ENCODE assay signal across 14 cellular contexts in genomic region chr17:40862985-40863733, GRCh38. TPM values are rescaled to one million over a fixed set of nuclear protein-coding genes. Genes with fewer than 3 reads are reported as not detected.
A peak's percentile ranks its signal among the peaks of the same experiment; 100 is the strongest.
DNase-seq lines count a peak whose midpoint lies in the region; ATAC-seq and TF ChIP-seq lines count a peak whose summit lies in the region.
"Had no signal": no experiment of that assay in that cellular context is flagged by ENCODE, and none has a peak within 500 bp of the region (broad histone marks: within the 10 kb centered on the region; RNA-seq: fewer than 3 reads in every experiment).

No MANE protein-coding gene starts in this region.

- H3K9me2 ChIP-seq in SK-N-SH (no peaks in the 10 kb centered on the region), MM.1S (replicated peaks; ENCODE audit: insufficient read depth, low read length) (no peaks in the 10 kb centered on the region)

- H3K9ac ChIP-seq in SK-N-SH = no peak overlapping the region
- H3K9ac ChIP-seq in MM.1S (ENCODE audit: low read length) = no peak overlapping the region
- no peak overlapping the region for H3K9ac ChIP-seq in neuronal stem cell (ENCODE audit: low read depth, low read length, poor library complexity)

- no peak overlapping the region for H2AK5ac ChIP-seq in neuronal stem cell (ENCODE audit: low read depth, low read length)

- TF ChIP-seq CTCF in SK-N-SH (IDR thresholded peaks at IDR 0.05) = peak; percentile 22; the same call in 1 of the 2 replicates
- TF ChIP-seq CTCF in MM.1S (IDR thresholded peaks at IDR 0.05; ENCODE audit: low read length) = peak; percentile 12; the same call in 1 of the 2 replicates
- peak; percentile 66 for TF ChIP-seq CTCF in endothelial cell (IDR thresholded peaks at IDR 0.05; ENCODE audit: unreplicated experiment)

- no peak overlapping the region for H3K4me3 Mint-ChIP-seq in endothelial cell (ENCODE audit: unreplicated experiment)
- H3K4me3 Mint-ChIP-seq: memory B cell had no signal

- no peak overlapping the region for H2BK12ac ChIP-seq in neuronal stem cell (ENCODE audit: low read length)

- no peak for ATAC-seq in SK-N-SH treated with all-trans-retinoic acid at 6 μM for 48 hours

- H3K9me3 ChIP-seq in SK-N-SH (no peaks in the 10 kb centered on the region), MM.1S (replicated peaks; ENCODE audit: insufficient read depth, low read length) (no peaks in the 10 kb centered on the region), neuronal stem cell (replicated peaks in 1 of 2; ENCODE audit: control insufficient read depth in 2 of 2, insufficient read depth in 1 of 2, low read depth in 1 of 2, low read length in 2 of 2) (peaks cover 0 to 3% of the 10 kb centered on the region in 2 donors)
- H3K9me3 ChIP-seq: ascending aorta had no signal

- POLR2A ChIA-PET in SK-N-SH (lab: Yijun Ruan, JAX) = no interaction called here

- H3K27ac Mint-ChIP-seq in endothelial cell (ENCODE audit: unreplicated experiment) = no peak overlapping the region
- H3K27ac Mint-ChIP-seq: memory B cell had no signal

- no peak for TF ChIP-seq RAD21 in SK-N-SH (IDR thresholded peaks at IDR 0.05; ENCODE audit: low read length)

- CTCF ChIA-PET in SK-N-SH (lab: Yijun Ruan, JAX) = interaction anchor here (0.8 to 1.5 kb wide), 5 partner anchors 22 to 802 kb away, joined by 3 to 4 read pairs (median 3); partner anchors contain the start of gene KRT20

- H2AFZ ChIP-seq in SK-N-SH (ENCODE audit: low read depth) (no peak overlapping the region), MM.1S (ENCODE audit: low read length) (no peak overlapping the region), neuronal stem cell (ENCODE audit: low read length) (no peak overlapping the region)

- H3K4me2 ChIP-seq in SK-N-SH (no peak overlapping the region), MM.1S (ENCODE audit: low read depth, low read length) (no peak overlapping the region), neuronal stem cell (ENCODE audit: insufficient read depth, low read length, poor library complexity, severe bottlenecking) (no peak overlapping the region)

- WGBS in SK-N-SH (ENCODE audit: low lambda C conversion rate) = 61% methylated on average over 28 of the region's 39 CpGs
- no CpG with 5 or more reads among the region's 39 CpGs for WGBS in neuronal stem cell (ENCODE audit: extremely low coverage in 2 of 2, insufficient read length in 2 of 2, insufficient replicate concordance in 1 of 2), 2 donors

- H3K4me1 ChIP-seq in SK-N-SH (ENCODE audit: control insufficient read depth in 1 of 2, insufficient read depth in 2 of 2, low read depth in 1 of 2, low read length in 1 of 2) = no peaks in the 10 kb centered on the region
- H3K4me1 ChIP-seq in MM.1S (ENCODE audit: low read length) = no peaks in the 10 kb centered on the region
- H3K4me1 ChIP-seq in neuronal stem cell (ENCODE audit: control insufficient read depth in 2 of 2, insufficient read depth in 1 of 2, low read depth in 1 of 2, low read length in 2 of 2) = peaks cover 0 to 2% of the 10 kb centered on the region in 2 donors
- H3K4me1 ChIP-seq: ascending aorta had no signal

- no peak overlapping the region for H3K4ac ChIP-seq in neuronal stem cell (ENCODE audit: low read length)

- H3K27me3 ChIP-seq in SK-N-SH (ENCODE audit: insufficient read depth) (peaks cover 16% of the 10 kb centered on the region; the same call in 1 of the 2 replicates), MM.1S (replicated peaks; ENCODE audit: insufficient read depth, low read length) (no peaks in the 10 kb centered on the region), neuronal stem cell (ENCODE audit: control insufficient read depth in 3 of 3, insufficient read depth in 3 of 3, low read depth in 1 of 3, low read length in 3 of 3) (peaks cover 0 to 8% (median 2%) of the 10 kb centered on the region in 3 experiments)
- H3K27me3 ChIP-seq: ascending aorta had no signal

- no peaks in the 10 kb centered on the region for H3K9me3 Mint-ChIP-seq in endothelial cell (ENCODE audit: unreplicated experiment)
- H3K9me3 Mint-ChIP-seq: memory B cell had no signal

- peak overlapping the region; percentile 53 for H3K18ac ChIP-seq in neuronal stem cell (ENCODE audit: low read length)

- H4K8ac ChIP-seq in neuronal stem cell (ENCODE audit: low read depth, low read length) = no peak overlapping the region

- H3K27me3 Mint-ChIP-seq in endothelial cell (ENCODE audit: unreplicated experiment) = no peaks in the 10 kb centered on the region

- no peak for TF ChIP-seq EP300 in SK-N-SH (IDR thresholded peaks at IDR 0.05; ENCODE audit: borderline replicate concordance in 1 of 2, low read depth in 1 of 2, low read length in 1 of 2)

- H4K91ac ChIP-seq in neuronal stem cell (ENCODE audit: low read depth, low read length, poor library complexity) = no peak overlapping the region

- no peaks in the 10 kb centered on the region for H3K4me1 Mint-ChIP-seq in endothelial cell (ENCODE audit: unreplicated experiment)
- H3K4me1 Mint-ChIP-seq: memory B cell had no signal

- no peaks in the 10 kb centered on the region for H4K20me1 ChIP-seq in SK-N-SH (ENCODE audit: insufficient read depth)
- H4K20me1 ChIP-seq in MM.1S (ENCODE audit: insufficient read depth, low read length) = no peaks in the 10 kb centered on the region

- H2BK5ac ChIP-seq in neuronal stem cell (ENCODE audit: low read length) = no peak overlapping the region

- DNase-seq in SK-N-SH (no peak), MM.1S (no peak), endothelial cell (ENCODE audit: low spot score) (peak; percentile 82), neuronal stem cell (ENCODE audit: low spot score) (peak; percentile 11), A172 (ENCODE audit: low spot score) (no peak), HK-2 (ENCODE audit: unreplicated experiment) (no peak), NCI-H1694 (lab: John Stamatoyannopoulos, UW) (no peak)
- DNase-seq: NCI-H2081 had no signal

- H3K79me2 ChIP-seq in SK-N-SH (ENCODE audit: insufficient read depth) = no peaks in the 10 kb centered on the region
- no peaks in the 10 kb centered on the region for H3K79me2 ChIP-seq in MM.1S (ENCODE audit: low read length)

- peak overlapping the region; percentile 64 for H2BK120ac ChIP-seq in neuronal stem cell (ENCODE audit: low read depth, low read length)

- no peaks in the 10 kb centered on the region for H3K36me3 ChIP-seq in SK-N-SH (replicated peaks in 1 of 2; ENCODE audit: control insufficient read depth in 1 of 2, insufficient read depth in 2 of 2, low read length in 1 of 2)
- H3K36me3 ChIP-seq in MM.1S (replicated peaks; ENCODE audit: insufficient read depth, low read length) = no peaks in the 10 kb centered on the region
- no peaks in the 10 kb centered on the region for H3K36me3 ChIP-seq in neuronal stem cell (replicated peaks in 1 of 2; ENCODE audit: control insufficient read depth in 2 of 2, insufficient read depth in 2 of 2, low read length in 2 of 2)
- H3K36me3 ChIP-seq: ascending aorta had no signal

- no peak overlapping the region for H2BK15ac ChIP-seq in neuronal stem cell (ENCODE audit: low read length)

- peak overlapping the region; percentile 87 for H3K14ac ChIP-seq in neuronal stem cell (ENCODE audit: low read length)

- H3K4me3 ChIP-seq in SK-N-SH (ENCODE audit: low read depth in 2 of 2, low read length in 1 of 2) (no peak overlapping the region), MM.1S (ENCODE audit: low read length) (no peak overlapping the region), neuronal stem cell (ENCODE audit: low read length in 2 of 2) (no peak overlapping the region)
- H3K4me3 ChIP-seq: ascending aorta, skin epidermis had no signal

- H3K27ac ChIP-seq in SK-N-SH (ENCODE audit: low read depth in 2 of 2, low read length in 1 of 2) (no peak overlapping the region), MM.1S (ENCODE audit: low read length) (no peak overlapping the region), neuronal stem cell (replicated peaks; ENCODE audit: low read length) (no peak overlapping the region)
- H3K27ac ChIP-seq: ascending aorta, skin epidermis had no signal

- H3K79me1 ChIP-seq in neuronal stem cell (ENCODE audit: low read depth, low read length) = no peaks in the 10 kb centered on the region

- peak overlapping the region; percentile 86 for H3K23ac ChIP-seq in neuronal stem cell (ENCODE audit: low read depth, low read length, poor library complexity)

- no peaks in the 10 kb centered on the region for H3K36me3 Mint-ChIP-seq in endothelial cell (ENCODE audit: low read depth, unreplicated experiment)
- H3K36me3 Mint-ChIP-seq: memory B cell had no signal

- H3F3A ChIP-seq in SK-N-SH (replicated peaks; ENCODE audit: insufficient read depth) (no peaks in the 10 kb centered on the region), MM.1S (ENCODE audit: insufficient read depth, low read length) (no peaks in the 10 kb centered on the region)

TF ChIP-seq in SK-N-SH, 30 proteins besides CTCF, POLR2A, EP300 and RAD21 (continues in another document):
- TF ChIP-seq NRF1 (IDR thresholded peaks at IDR 0.05; ENCODE audit: low read depth, low read length) (no peak), POLR2AphosphoS5 (IDR thresholded peaks at IDR 0.05; ENCODE audit: low read depth, low read length) (no peak), GABPA (IDR thresholded peaks at IDR 0.05; ENCODE audit: low read depth) (no peak), TCF12 (IDR thresholded peaks at IDR 0.05) (no peak)

RNA-seq across cellular contexts. Expression of gene KRT12, which starts 3.9 kb away (rescaled TPM):
- not detected in 2 replicates for polyA plus RNA-seq in SK-N-SH (2012; rRNA removed)
- polyA plus RNA-seq in SK-N-SH (2012; cell fraction: cytosol; rRNA removed) = not detected in 2 replicates
- polyA plus RNA-seq in SK-N-SH (2012; cell fraction: nucleus; rRNA removed) = not detected in 2 replicates
- not detected for total RNA-seq in endothelial cell (ENCODE audit: unreplicated experiment)
- polyA plus RNA-seq in neuronal stem cell (2013, experiment 1 of 2) = not detected
- polyA plus RNA-seq in neuronal stem cell (2013, experiment 2 of 2) = not detected
- total RNA-seq in A172 (2014; rRNA removed; shearing (Covaris generic)) = not detected in 2 replicates
- total RNA-seq: activated CD8-positive, alpha-beta memory T cell treated with anti-CD3 and anti-CD28 coated beads for 36 hours; ascending aorta; G401 had no signal

RNA-seq across cellular contexts. Expression of gene KRT20, which starts 21.9 kb away (rescaled TPM):
- polyA plus RNA-seq in SK-N-SH (2012; rRNA removed) = not detected in 2 replicates
- not detected in 2 replicates for polyA plus RNA-seq in SK-N-SH (2012; cell fraction: cytosol; rRNA removed)
- polyA plus RNA-seq in SK-N-SH (2012; cell fraction: nucleus; rRNA removed) = not detected in 2 replicates
- not detected for total RNA-seq in endothelial cell (ENCODE audit: unreplicated experiment)
- polyA plus RNA-seq in neuronal stem cell (2013, experiment 1 of 2) = not detected
- polyA plus RNA-seq in neuronal stem cell (2013, experiment 2 of 2) = not detected
- not detected in 2 replicates for total RNA-seq in A172 (2014; rRNA removed; shearing (Covaris generic))
- total RNA-seq: activated CD8-positive, alpha-beta memory T cell treated with anti-CD3 and anti-CD28 coated beads for 36 hours; ascending aorta; G401 had no signal

RNA-seq across cellular contexts. Expression of gene KRT10, which starts 40.7 kb away (rescaled TPM):
- 17.1 and 31.6 TPM in 2 replicates for polyA plus RNA-seq in SK-N-SH (2012; rRNA removed)
- polyA plus RNA-seq in SK-N-SH (2012; cell fraction: cytosol; rRNA removed) = 49.3 and 65.9 TPM in 2 replicates
- 11.0 and 11.7 TPM in 2 replicates for polyA plus RNA-seq in SK-N-SH (2012; cell fraction: nucleus; rRNA removed)
- total RNA-seq in endothelial cell (ENCODE audit: unreplicated experiment) = 28.2 TPM
- 52.7 TPM for polyA plus RNA-seq in neuronal stem cell (2013, experiment 1 of 2)
- polyA plus RNA-seq in neuronal stem cell (2013, experiment 2 of 2) = 53.1 TPM
- 28.5 and 34.7 TPM in 2 replicates for total RNA-seq in A172 (2014; rRNA removed; shearing (Covaris generic))

Comparison
In these comparisons a context has a peak if more than half of its experiments do, and no peak if none do; other contexts are left out.
1. DNase-seq: peak in endothelial cell (single experiment) and neuronal stem cell (single experiment); none in SK-N-SH (single experiment), MM.1S (single experiment), A172 (single experiment), HK-2 (single experiment) and NCI-H1694 (single experiment).
2. CTCF ChIP-seq: peak in every context shown above with its lines; median percentile 66 in endothelial cell; 22 in SK-N-SH; 12 in MM.1S.